In genomic region chr7:7576344-7576743, GRCh38 we compare ENCODE assay signal across 28 cellular contexts.
"Had no signal": no experiment of that assay in that cellular context is flagged by ENCODE, and none has a peak within 500 bp of the region (broad histone marks: within the 10 kb centered on the region; RNA-seq: fewer than 3 reads in every experiment).

No MANE protein-coding gene starts in this region.

- DNase-seq: activated CD4-positive, alpha-beta T cell treated with anti-CD3 and anti-CD28 coated beads for 4 hours; activated CD8-positive, alpha-beta memory T cell treated with anti-CD3 and anti-CD28 coated beads, Interleukin-2, amount 50 U/mL, for 4 hours; activated CD8-positive, alpha-beta T cell treated with anti-CD3 and anti-CD28 coated beads for 36 hours; activated gamma-delta T cell treated with Interleukin-2 at 50 U/mL for 16 hours; activated naive CD4-positive, alpha-beta T cell treated with anti-CD3 and anti-CD28 coated beads, Interleukin-2, amount 10 ng/mL, durations not matched to agents 7 days and 5 days; activated naive CD8-positive, alpha-beta T cell treated with anti-CD3 and anti-CD28 coated beads for 36 hours; activated T-cell treated with anti-CD3 and anti-CD28 coated beads, Interleukin-2, amount 50 U/mL, for 72 hours; adrenal gland; aorta; caudate nucleus; KG1; MG63; NCI-H1092; NCI-H1417; NCI-H1930; NCI-H2171 treated with DMSO at 0.1 percent for 48 hours; NCI-H226; NCI-H526; NCI-H774; NK-92 treated with Interleukin-12 subunit alpha and Interleukin-12 subunit beta, amount 100 ng/mL, for 24 hours; Peyer's patch; Right ventricle myocardium superior; SJCRH30; SK-N-SH; T-helper 1 cell had no signal

- H3K4me3 ChIP-seq: adrenal gland, breast epithelium, MG63, Peyer's patch, SJCRH30 had no signal

- H3K36me3 ChIP-seq: adrenal gland, Peyer's patch had no signal

- ATAC-seq: activated CD4-positive, CD25-positive, alpha-beta regulatory T cell treated with anti-CD3 and anti-CD28 coated beads, Interleukin-2, amount 50 U/mL, for 24 hours; activated CD8-positive, alpha-beta T cell treated with anti-CD3 and anti-CD28 coated beads for 36 hours; activated T-cell treated with anti-CD3 and anti-CD28 coated beads, Interleukin-2, amount 50 U/mL, for 72 hours had no signal

- H3K9me3 ChIP-seq: adrenal gland, breast epithelium, MG63, Peyer's patch, SJCRH30, SK-N-SH had no signal

- H3K27me3 ChIP-seq: adrenal gland, breast epithelium, MG63, Peyer's patch, SJCRH30 had no signal

- H3K27ac ChIP-seq: adrenal gland, breast epithelium, Peyer's patch, RWPE1, SJCRH30 had no signal
